In genomic region chr6:32622545-32623401, GRCh38 we compare ENCODE assay signal across 8 cellular contexts.
A peak's percentile ranks its signal among the peaks of the same experiment; 100 is the strongest.
DNase-seq lines count a peak whose midpoint lies in the region; ATAC-seq and TF ChIP-seq lines count a peak whose summit lies in the region.

No MANE protein-coding gene starts in this region.

- peak; percentile 63 for ATAC-seq in HG02588 (IDR thresholded peaks at IDR 0.05; ENCODE audit: unreplicated experiment)

- TF ChIP-seq CTCF in NB4 (IDR thresholded peaks at IDR 0.05; ENCODE audit: low read depth, low read length), result peak; percentile 40

- DNase-seq in NK-92 treated with Interleukin-12 subunit alpha and Interleukin-12 subunit beta, amount 100 ng/mL, for 24 hours (lab: John Stamatoyannopoulos, UW), result peak; percentile 15
- no peak for DNase-seq in NK-92 (lab: John Stamatoyannopoulos, UW; ENCODE audit: unreplicated experiment)
- peak; percentile 62 for DNase-seq in NB4 (ENCODE audit: low read depth)
- DNase-seq in activated T-cell treated with anti-CD3 and anti-CD28 coated beads for 1 hour (ENCODE audit: low read depth), result peak; percentile 14
- peak; percentile 57 for DNase-seq in germinal center (ENCODE audit: low spot score)
- DNase-seq in stimulated activated CD4-positive, alpha-beta T cell treated with anti-CD3 and anti-CD28 coated beads, Interleukin-12 subunit alpha, Interleukin-12 subunit beta, amount 100 ng/mL, for 24 hours (ENCODE audit: low read depth in 2 of 2), result peak; percentile 5 to 22
- no peak for DNase-seq in NCI-H524 treated with DMSO at 0.1 percent for 48 hours (lab: John Stamatoyannopoulos, UW)

- no peak for TF ChIP-seq POLR2A in NB4 (IDR thresholded peaks at IDR 0.05; ENCODE audit: extremely low read depth, insufficient read length)

- H3K4me3 ChIP-seq in NB4 (ENCODE audit: low read depth, low read length), result no peak overlapping the region

Comparison
In these comparisons a context has a peak if more than half of its experiments do, and no peak if none do; other contexts are left out.
1. DNase-seq: peak in NK-92 treated with Interleukin-12 subunit alpha and Interleukin-12 subunit beta, amount 100 ng/mL, for 24 hours (single experiment), NB4 (single experiment), activated T-cell treated with anti-CD3 and anti-CD28 coated beads for 1 hour (single experiment), germinal center (single experiment) and stimulated activated CD4-positive, alpha-beta T cell treated with anti-CD3 and anti-CD28 coated beads, Interleukin-12 subunit alpha, Interleukin-12 subunit beta, amount 100 ng/mL, for 24 hours (2 of 2); none in NK-92 (single experiment) and NCI-H524 treated with DMSO at 0.1 percent for 48 hours (single experiment).